In genomic region chr4:147970003-147970402, GRCh38 we compare ENCODE assay signal across 17 cellular contexts.
DNase-seq lines count a peak whose midpoint lies in the region; ATAC-seq, FAIRE-seq and TF ChIP-seq lines count a peak whose summit lies in the region.
"Had no signal": no experiment of that assay in that cellular context is flagged by ENCODE, and none has a peak within 500 bp of the region (broad histone marks: within the 10 kb centered on the region; RNA-seq: fewer than 3 reads in every experiment).

No MANE protein-coding gene starts in this region.

- peak overlapping the region; percentile 83 for H3K27ac Mint-ChIP-seq in chondrocyte (ENCODE audit: unreplicated experiment)
- H3K27ac Mint-ChIP-seq: stimulated activated memory B cell treated with anti-CD40 and anti-IgM and Interleukin-4, amounts not matched to agents 10 μg/mL and 1 μg/mL and 100 μg/mL, for 72 hours had no signal

- no peaks in the 10 kb centered on the region for H3K27me3 ChIP-seq in muscle layer of colon (ENCODE audit: control insufficient read depth in 1 of 2, insufficient read depth in 2 of 2, low read length in 2 of 2)
- H3K27me3 ChIP-seq: heart right ventricle had no signal

- H3K4me3 ChIP-seq in muscle layer of colon (ENCODE audit: low read depth in 1 of 2, low read length in 2 of 2), result peak overlapping the region; percentile 25 to 45
- H3K4me3 ChIP-seq: heart right ventricle, thoracic aorta had no signal

- TF ChIP-seq CTCF in chondrocyte (IDR thresholded peaks at IDR 0.05), result no peak

- peaks cover 6% of the 10 kb centered on the region for H3K9me3 Mint-ChIP-seq in chondrocyte (ENCODE audit: low read depth)
- H3K9me3 Mint-ChIP-seq: stimulated activated memory B cell treated with anti-CD40 and anti-IgM and Interleukin-4, amounts not matched to agents 10 μg/mL and 1 μg/mL and 100 μg/mL, for 72 hours had no signal

- peaks cover 25% of the 10 kb centered on the region for H3K4me1 ChIP-seq in muscle layer of colon (ENCODE audit: insufficient read depth, low read length)

- H3K4me3 Mint-ChIP-seq in chondrocyte (ENCODE audit: unreplicated experiment), result no peak overlapping the region
- H3K4me3 Mint-ChIP-seq: stimulated activated memory B cell treated with anti-CD40 and anti-IgM and Interleukin-4, amounts not matched to agents 10 μg/mL and 1 μg/mL and 100 μg/mL, for 72 hours had no signal

- H3K9me3 ChIP-seq in muscle layer of colon (ENCODE audit: low read length), result no peaks in the 10 kb centered on the region
- H3K9me3 ChIP-seq: heart right ventricle, thoracic aorta had no signal

- no peaks in the 10 kb centered on the region for H3K27me3 Mint-ChIP-seq in chondrocyte (ENCODE audit: low read depth)
- H3K27me3 Mint-ChIP-seq: stimulated activated memory B cell treated with anti-CD40 and anti-IgM and Interleukin-4, amounts not matched to agents 10 μg/mL and 1 μg/mL and 100 μg/mL, for 72 hours had no signal

- H3K27ac ChIP-seq in muscle layer of colon (ENCODE audit: low read depth, low read length), result peak overlapping the region; percentile 71
- H3K27ac ChIP-seq: thoracic aorta, VCaP had no signal

- peak overlapping the region; percentile 2 for H3K9ac ChIP-seq in muscle layer of colon (ENCODE audit: low read length)

- intact Hi-C loops in sciatic nerve (cut with DNase I), result no loop called here

- H3K4me1 Mint-ChIP-seq in chondrocyte (ENCODE audit: low read depth), result peaks cover 62% of the 10 kb centered on the region
- H3K4me1 Mint-ChIP-seq: stimulated activated memory B cell treated with anti-CD40 and anti-IgM and Interleukin-4, amounts not matched to agents 10 μg/mL and 1 μg/mL and 100 μg/mL, for 72 hours had no signal

- no peak for FAIRE-seq in RCC 7860 (lab: Jason Lieb, UNC)
- FAIRE-seq: endometrium had no signal

- ATAC-seq in HG02588 (IDR thresholded peaks at IDR 0.05; ENCODE audit: unreplicated experiment) (peak; percentile 21), sciatic nerve (peak; percentile 37), HG02610 (IDR thresholded peaks at IDR 0.05; ENCODE audit: unreplicated experiment) (no peak)
- ATAC-seq: stimulated activated memory B cell treated with anti-CD40 and anti-IgM and Interleukin-4, amounts not matched to agents 10 μg/mL and 1 μg/mL and 100 μg/mL, for 72 hours had no signal

- peaks cover 33% of the 10 kb centered on the region for H3K36me3 Mint-ChIP-seq in chondrocyte (ENCODE audit: low read depth)
- H3K36me3 Mint-ChIP-seq: stimulated activated memory B cell treated with anti-CD40 and anti-IgM and Interleukin-4, amounts not matched to agents 10 μg/mL and 1 μg/mL and 100 μg/mL, for 72 hours had no signal

- peaks cover 12% of the 10 kb centered on the region for H3K36me3 ChIP-seq in muscle layer of colon (ENCODE audit: insufficient read depth, low read length)

- DNase-seq in chondrocyte (ENCODE audit: low spot score), result no peak
- DNase-seq in sciatic nerve (ENCODE audit: low spot score), result no peak
- no peak for DNase-seq in HK-2 (ENCODE audit: unreplicated experiment)
- no peak for DNase-seq in RCC 7860 (ENCODE audit: low spot score)
- DNase-seq: activated CD4-positive, alpha-beta T cell treated with anti-CD3 and anti-CD28 coated beads, Interleukin-2, amount 50 U/mL, for 48 hours; activated naive CD4-positive, alpha-beta T cell treated with Interleukin-2 at 50 U/mL for 16 hours; COR-L47; heart right ventricle; Karpas-422; T-helper 1 cell had no signal
